ENCODE assay signal across 8 cellular contexts in the genomic region with DNA sequence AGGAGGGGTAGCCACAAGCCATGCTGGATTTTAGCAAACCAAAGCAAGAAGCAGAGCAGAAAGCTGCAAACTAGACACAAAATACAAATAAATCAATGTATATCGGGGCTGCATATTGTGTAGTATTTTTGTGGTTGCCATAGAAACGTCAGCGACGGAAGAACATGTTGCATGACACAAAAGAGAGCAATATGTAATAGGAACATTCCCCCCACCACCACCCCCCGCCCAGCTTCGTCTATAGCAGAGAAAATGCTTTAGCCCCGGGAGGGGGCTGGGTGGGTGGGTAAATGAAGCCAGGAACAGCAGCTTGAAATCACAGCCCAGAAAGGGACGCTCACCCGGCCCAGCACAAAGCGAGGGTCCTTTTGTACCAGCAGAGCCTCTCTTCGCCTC.
DNase-seq lines count a peak whose midpoint lies in the region; ATAC-seq, FAIRE-seq and TF ChIP-seq lines count a peak whose summit lies in the region.

No MANE protein-coding gene starts in this region.

- peak overlapping the region; percentile 75 for H3K9ac ChIP-seq in SK-N-MC (ENCODE audit: insufficient read length)

- no peak for TF ChIP-seq CTCF in astrocyte of the spinal cord (IDR thresholded peaks at IDR 0.05; ENCODE audit: low read depth, low read length)

- DNase-seq in DMS 273 (lab: John Stamatoyannopoulos, UW; ENCODE audit: unreplicated experiment) (peak; percentile 74), SK-N-MC (ENCODE audit: low read depth, low spot score) (no peak), astrocyte of the spinal cord (ENCODE audit: low read depth, low spot score) (peak; percentile 72), urothelium cell line (ENCODE audit: low spot score) (no peak), GF-D8 (lab: John Stamatoyannopoulos, UW) (no peak)
- peak; percentile 39 for DNase-seq in stimulated activated CD4-positive, alpha-beta T cell treated with anti-CD3 and anti-CD28 coated beads, Interleukin-4, amount 100 ng/mL, for 24 hours

- peak overlapping the region; percentile 92 for H3K4me3 ChIP-seq in SK-N-MC
- H3K4me3 ChIP-seq in astrocyte of the spinal cord (ENCODE audit: low read depth, low read length): peak overlapping the region; percentile 67
- peak overlapping the region; percentile 74 for H3K4me3 ChIP-seq in iPS-11a (ENCODE audit: low read depth, low read length)

- in situ Hi-C loops in astrocyte of the spinal cord (cut with HindIII; ENCODE audit: low sequenced_read_pairs): no loop called here

- H3K36me3 ChIP-seq in SK-N-MC (ENCODE audit: insufficient read depth, low read length): 0 out of 2 replicates have a peak, but pooled peaks cover 3% of the 10 kb centered on the region

- ATAC-seq in HG02852 (IDR thresholded peaks at IDR 0.05; ENCODE audit: unreplicated experiment): peak; percentile 14

- FAIRE-seq in urothelium cell line (lab: Jason Lieb, UNC): no peak

- no peaks in the 10 kb centered on the region for H3K9me3 ChIP-seq in SK-N-MC (ENCODE audit: low read depth, low read length)

- H3K27ac ChIP-seq in SK-N-MC: no peak overlapping the region

Comparison
In these comparisons a context has a peak if more than half of its experiments do, and no peak if none do; other contexts are left out.
1. DNase-seq: peak in DMS 273 (single experiment), astrocyte of the spinal cord (single experiment) and stimulated activated CD4-positive, alpha-beta T cell treated with anti-CD3 and anti-CD28 coated beads, Interleukin-4, amount 100 ng/mL, for 24 hours (single experiment); none in SK-N-MC (single experiment), urothelium cell line (single experiment) and GF-D8 (single experiment).
2. Peak in every context shown above with its lines, with median percentiles within 50 percentile points of each other: H3K4me3 ChIP-seq.